In genomic region chr15:65731926-65732325, GRCh38 we compare ENCODE assay signal across 1 cellular context.
TF ChIP-seq lines count a peak whose summit lies in the region.

No MANE protein-coding gene starts in this region.

TF ChIP-seq in IMR-90, 13 proteins besides CTCF, POLR2A, EP300 and RAD21 (continued from another document):
- no peak for TF ChIP-seq ELK1 (IDR thresholded peaks at IDR 0.05; ENCODE audit: borderline replicate concordance, low read depth, low read length)
- TF ChIP-seq MAFK (IDR thresholded peaks at IDR 0.05; ENCODE audit: low read depth, low read length) = no peak
- no peak for TF ChIP-seq BHLHE40 (IDR thresholded peaks at IDR 0.05; ENCODE audit: low read depth, low read length)
